Comparison of ENCODE assay signal across 8 cellular contexts in genomic region chrX:39896951-39897740, GRCh38.
DNase-seq lines count a peak whose midpoint lies in the region; TF ChIP-seq lines count a peak whose summit lies in the region.

No MANE protein-coding gene starts in this region.

- H3K9me3 ChIP-seq in ascending aorta: no peaks in the 10 kb centered on the region
- H3K9me3 ChIP-seq in iPS-20b (ENCODE audit: insufficient read depth, low read depth, low read length): no peaks in the 10 kb centered on the region
- no peaks in the 10 kb centered on the region for H3K9me3 ChIP-seq in thymus (ENCODE audit: control insufficient read depth)

- H3K36me3 ChIP-seq in ascending aorta (no peaks in the 10 kb centered on the region), iPS-20b (ENCODE audit: insufficient read depth, low read depth, low read length) (no peaks in the 10 kb centered on the region), thymus (ENCODE audit: control insufficient read depth, insufficient read depth) (no peaks in the 10 kb centered on the region)

- peak in 2 of 3 experiments; percentile 7 to 13 for TF ChIP-seq CTCF in ascending aorta (IDR thresholded peaks at IDR 0.05)

- H3K27me3 ChIP-seq in ascending aorta (no peaks in the 10 kb centered on the region), iPS-20b (ENCODE audit: insufficient read depth, low read length) (peaks cover 19% of the 10 kb centered on the region), thymus (ENCODE audit: control insufficient read depth, insufficient read depth) (no peaks in the 10 kb centered on the region)

- no peak overlapping the region for H3K9ac ChIP-seq in iPS-20b (ENCODE audit: low read depth, low read length)

- WGBS in thymus: 83% methylated on average over 20 of the region's 20 CpGs

- H3K4me3 ChIP-seq in ascending aorta (no peak overlapping the region), iPS-20b (ENCODE audit: low read length) (no peak overlapping the region), thymus (ENCODE audit: low read length) (no peak overlapping the region)

- DNase-seq in NCI-H345 (lab: John Stamatoyannopoulos, UW) (peak; percentile 28), NCI-H345 treated with DMSO at 0.1 percent for 48 hours (lab: John Stamatoyannopoulos, UW; ENCODE audit: unreplicated experiment) (no peak), ascending aorta (ENCODE audit: low spot score in 2 of 2) (peak in 1 of 2 donors; percentile 79), NOMO-1 treated with dmso at 0.1 percent for 144 hours (lab: John Stamatoyannopoulos, UW; ENCODE audit: unreplicated experiment) (no peak)
- DNase-seq in stimulated activated naive CD4-positive, alpha-beta T cell treated with Interleukin-2 at 50 U/mL for 16 hours (lab: John Stamatoyannopoulos, UW): no peak
- DNase-seq in effector CD4-positive, alpha-beta T cell: no peak

- peak overlapping the region; percentile 33 to 54 for H3K27ac ChIP-seq in ascending aorta
- H3K27ac ChIP-seq in iPS-20b (ENCODE audit: low read length): peak overlapping the region; percentile 6
- H3K27ac ChIP-seq in thymus (ENCODE audit: low read depth): peak overlapping the region; percentile 31

- intact Hi-C loops in ascending aorta (cut with DNase I): no loop called here

- H3K4me1 ChIP-seq in ascending aorta (peaks cover 0 to 5% of the 10 kb centered on the region in 2 donors), iPS-20b (ENCODE audit: insufficient read depth, low read length) (peaks cover 14% of the 10 kb centered on the region; the same call in 1 of the 2 replicates), thymus (ENCODE audit: control insufficient read depth, insufficient read depth, low read length) (peaks cover 2% of the 10 kb centered on the region)
